8 cellular contexts compared by ENCODE assay signal in the genomic region with DNA sequence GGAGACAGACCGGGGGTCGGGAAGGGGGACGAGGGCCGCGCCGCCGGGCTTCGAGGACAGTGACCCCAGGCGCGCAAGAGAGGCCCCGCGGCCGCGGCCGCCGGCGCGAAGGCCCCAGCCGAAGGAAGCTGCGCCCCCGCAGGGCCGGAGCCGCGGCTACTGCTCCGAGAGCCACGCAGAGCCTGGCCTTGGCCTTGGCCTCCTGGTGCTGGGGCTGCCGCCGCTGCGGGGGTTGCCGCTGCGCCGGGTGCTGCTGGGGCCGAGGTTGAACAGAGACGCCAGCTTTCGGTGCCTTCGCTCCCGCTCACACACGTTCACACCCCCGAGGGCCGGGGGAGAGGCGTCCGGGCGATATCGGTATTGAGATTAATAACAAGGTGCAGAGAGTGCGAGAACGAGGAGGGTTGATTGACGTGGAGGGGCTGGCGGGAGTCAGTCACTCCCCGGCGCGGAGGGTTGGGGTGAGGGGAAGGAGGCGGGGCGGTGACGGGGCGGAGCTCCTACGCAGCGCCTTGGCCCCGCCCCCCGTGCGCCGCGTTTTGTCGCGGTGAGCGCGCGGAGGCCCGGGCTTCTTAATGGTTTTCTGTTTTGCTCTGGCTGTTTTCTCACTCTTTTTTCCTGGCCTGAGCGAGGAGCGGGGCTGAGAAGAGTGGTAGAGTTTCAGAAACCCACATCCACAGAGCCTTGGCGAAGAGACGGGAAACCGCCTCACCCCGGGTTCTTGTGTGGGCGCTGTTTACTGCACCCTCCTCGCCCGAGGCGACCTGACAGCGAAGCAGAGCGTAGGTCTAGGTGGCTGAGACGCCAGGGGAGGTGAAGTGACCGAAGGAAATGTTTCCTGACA. TPM values are rescaled to one million over a fixed set of nuclear protein-coding genes. Genes with fewer than 3 reads are reported as not detected.
A peak's percentile ranks its signal among the peaks of the same experiment; 100 is the strongest.
DNase-seq lines count a peak whose midpoint lies in the region; ATAC-seq and TF ChIP-seq lines count a peak whose summit lies in the region.

No MANE protein-coding gene starts in this region.

- H3K4me1 ChIP-seq in fibroblast of lung (ENCODE audit: control insufficient read depth, extremely low read depth, insufficient read depth, low read length), result no peaks in the 10 kb centered on the region

- H3K27ac ChIP-seq in fibroblast of lung (ENCODE audit: insufficient read depth, low read length), result peak overlapping the region; percentile 87

- H3K27ac Mint-ChIP-seq in natural killer cell treated with Interleukin-12 subunit alpha and Interleukin-12 subunit beta and Interleukin-15 and Interleukin-18, amount 100 ng/mL, for 72 hours, result peak overlapping the region; percentile 94 to 100

- no peaks in the 10 kb centered on the region for H3K36me3 ChIP-seq in fibroblast of lung (ENCODE audit: control insufficient read depth, insufficient read depth, low read length)

- peak overlapping the region; percentile 81 for H3K9ac ChIP-seq in fibroblast of lung (ENCODE audit: insufficient read depth, low read length)

- no peaks in the 10 kb centered on the region for H3K27me3 ChIP-seq in fibroblast of lung (ENCODE audit: control insufficient read depth, insufficient read depth, low read length)

- peak; percentile 79 for ATAC-seq in GM21737 (IDR thresholded peaks at IDR 0.05; ENCODE audit: unreplicated experiment)
- peak; percentile 90 for ATAC-seq in natural killer cell treated with Interleukin-12 subunit alpha and Interleukin-12 subunit beta and Interleukin-15 and Interleukin-18, amount 100 ng/mL, for 72 hours
- ATAC-seq in stimulated activated naive CD8-positive, alpha-beta T cell treated with anti-CD3 and anti-CD28 coated beads, Interleukin-15, Interleukin-2, amounts not matched to agents 100 U/mL and 50 U/mL, for 24 hours, result peak; percentile 86

- H2AFZ ChIP-seq in fibroblast of lung (ENCODE audit: low read length), result peak overlapping the region; percentile 90

- peak overlapping the region; percentile 92 for H3K4me2 ChIP-seq in fibroblast of lung (ENCODE audit: extremely low read depth, insufficient read depth, low read length)

- H3K27me3 Mint-ChIP-seq in natural killer cell treated with Interleukin-12 subunit alpha and Interleukin-12 subunit beta and Interleukin-15 and Interleukin-18, amount 100 ng/mL, for 72 hours, result no peaks in the 10 kb centered on the region

- H3K79me2 ChIP-seq in fibroblast of lung (ENCODE audit: control insufficient read depth, insufficient read depth, low read length), result peaks cover 28% of the 10 kb centered on the region

- peaks cover 37 to 43% of the 10 kb centered on the region in 2 donors for H3K4me1 Mint-ChIP-seq in natural killer cell treated with Interleukin-12 subunit alpha and Interleukin-12 subunit beta and Interleukin-15 and Interleukin-18, amount 100 ng/mL, for 72 hours (ENCODE audit: low read depth in 2 of 2)

- no peaks in the 10 kb centered on the region for H3K9me3 ChIP-seq in fibroblast of lung (ENCODE audit: control insufficient read depth, insufficient read depth, low read depth, low read length)

- peak overlapping the region; percentile 99 for H3K4me3 Mint-ChIP-seq in natural killer cell treated with Interleukin-12 subunit alpha and Interleukin-12 subunit beta and Interleukin-15 and Interleukin-18, amount 100 ng/mL, for 72 hours

- DNase-seq in Daoy (ENCODE audit: low read depth) (peak; percentile 80), KG1 (lab: John Stamatoyannopoulos, UW) (peak; percentile 85), RKO (ENCODE audit: low spot score) (peak; percentile 89), fibroblast of lung (ENCODE audit: low read depth in 2 of 2) (peak; percentile 77 to 83)
- DNase-seq in activated T-helper 1 cell treated with anti-CD3 and anti-CD28 coated beads, Interleukin-2, amount 50 U/mL, for 16 hours (ENCODE audit: low read depth in 1 of 2, low spot score in 1 of 2), result peak; percentile 90 to 91
- DNase-seq in natural killer cell treated with Interleukin-12 subunit alpha and Interleukin-12 subunit beta and Interleukin-15 and Interleukin-18, amount 100 ng/mL, for 72 hours (ENCODE audit: low spot score), result peak; percentile 97
- DNase-seq in stimulated activated naive CD8-positive, alpha-beta T cell treated with anti-CD3 and anti-CD28 coated beads, Interleukin-15, Interleukin-2, amounts not matched to agents 100 U/mL and 50 U/mL, for 24 hours, result peak; percentile 98

- no peak for TF ChIP-seq CTCF in fibroblast of lung (conservative IDR thresholded peaks at IDR 0.05 in 1 of 2, IDR thresholded peaks at IDR 0.05 in 1 of 2; ENCODE audit: low read depth in 1 of 2, low read length in 2 of 2)

- peaks cover 10% of the 10 kb centered on the region for H3K36me3 Mint-ChIP-seq in natural killer cell treated with Interleukin-12 subunit alpha and Interleukin-12 subunit beta and Interleukin-15 and Interleukin-18, amount 100 ng/mL, for 72 hours

- H3K9me3 Mint-ChIP-seq in natural killer cell treated with Interleukin-12 subunit alpha and Interleukin-12 subunit beta and Interleukin-15 and Interleukin-18, amount 100 ng/mL, for 72 hours, result no peaks in the 10 kb centered on the region

- H4K20me1 ChIP-seq in fibroblast of lung (ENCODE audit: control insufficient read depth, extremely low read depth, insufficient read depth, low read length), result no peaks in the 10 kb centered on the region

- H3K4me3 ChIP-seq in fibroblast of lung (replicated peaks in 1 of 4; ENCODE audit: control extremely low read depth in 1 of 4, insufficient read depth in 1 of 4, low read depth in 3 of 4, low read length in 4 of 4), result peak overlapping the region; percentile 55 to 92 (median 88)

RNA-seq across cellular contexts. Expression of a gene that starts 0.9 kb away (rescaled TPM):
- 3.2 and 4.2 TPM in 2 replicates for total RNA-seq in Daoy (2014; rRNA removed; shearing (Covaris generic))
- total RNA-seq in fibroblast of lung, result 11.8 and 12.7 TPM in 2 replicates
- polyA plus RNA-seq in fibroblast of lung, result 8.1 and 11.4 TPM in 2 replicates
- polyA plus RNA-seq in fibroblast of lung (2012), result 6.7 and 9.9 TPM in 2 replicates
- polyA minus RNA-seq in fibroblast of lung (ENCODE audit: low replicate concordance), result 18.2 and 20.1 TPM in 2 replicates
- 100 to 1,000 TPM in 1 of 2 donors, 10 to 100 TPM in 1; 90.2 to 130 TPM for total RNA-seq in natural killer cell treated with Interleukin-12 subunit alpha and Interleukin-12 subunit beta and Interleukin-15 and Interleukin-18, amount 100 ng/mL, for 72 hours

RNA-seq across cellular contexts. Expression of a gene that starts 42.6 kb away (rescaled TPM):
- 37.4 and 45.7 TPM in 2 replicates for total RNA-seq in Daoy (2014; rRNA removed; shearing (Covaris generic))
- total RNA-seq in fibroblast of lung, result 25.4 and 25.7 TPM in 2 replicates
- 35.5 and 35.6 TPM in 2 replicates for polyA plus RNA-seq in fibroblast of lung
- 29.6 TPM in 2 replicates for polyA plus RNA-seq in fibroblast of lung (2012)
- polyA minus RNA-seq in fibroblast of lung (ENCODE audit: low replicate concordance), result 3.4 TPM in 1 of 2 replicates, not detected in the other
- total RNA-seq in natural killer cell treated with Interleukin-12 subunit alpha and Interleukin-12 subunit beta and Interleukin-15 and Interleukin-18, amount 100 ng/mL, for 72 hours, result 10 to 100 TPM; 39.6 to 53.1 TPM

Comparison
In these comparisons a context has a peak if more than half of its experiments do, and no peak if none do; other contexts are left out.
1. Peak in every context shown above with its lines: DNase-seq, ATAC-seq, H3K4me3 ChIP-seq and H3K27ac ChIP-seq.